Comparison of ENCODE assay signal across 24 cellular contexts in the genomic region with DNA sequence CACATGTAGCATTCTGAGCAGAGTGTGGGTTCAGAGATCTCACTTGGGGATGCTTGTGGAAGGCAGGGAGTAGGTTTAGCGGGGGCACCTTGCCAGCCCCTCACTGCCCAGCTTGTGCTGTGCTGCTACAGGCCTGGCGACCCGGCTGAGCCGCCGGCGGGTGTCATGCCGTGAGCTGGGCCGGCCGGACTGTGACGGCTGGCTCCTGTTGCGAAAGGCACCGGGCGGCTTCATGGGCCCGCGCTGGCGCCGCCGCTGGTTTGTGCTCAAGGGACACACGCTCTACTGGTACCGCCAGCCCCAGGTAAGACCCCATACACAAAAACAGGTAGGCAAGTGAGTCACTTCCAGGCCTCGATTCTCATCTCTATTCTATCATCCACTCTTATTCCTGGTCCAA. TPM values are rescaled to one million over a fixed set of nuclear protein-coding genes. Genes with fewer than 3 reads are reported as not detected.
"Had no signal": no experiment of that assay in that cellular context is flagged by ENCODE, and none has a peak within 500 bp of the region (broad histone marks: within the 10 kb centered on the region; RNA-seq: fewer than 3 reads in every experiment).

No MANE protein-coding gene starts in this region.

- H3K27me3 ChIP-seq: MG63, SJSA1 had no signal

- DNase-seq: IMR-90, Karpas-422, KG1, MG63, NCI-H1092, NCI-H1105 treated with DMSO at 0.1 percent for 48 hours, NCI-H1417 treated with DMSO at 0.1 percent for 48 hours, NCI-H146, NCI-H1694 treated with DMSO at 0.1 percent for 48 hours, NCI-H1930, NCI-H2081 treated with DMSO at 0.1 percent for 48 hours, NCI-H2171, NCI-H226, NCI-H446, NCI-H510A, NCI-H524 treated with DMSO at 0.1 percent for 48 hours, NCI-H69, NCI-H774, Right ventricle myocardium superior, RPMI8226, SIG-M5 had no signal

- H3K4me1 ChIP-seq: SJSA1 had no signal

- H3K36me3 ChIP-seq: MG63, SJSA1 had no signal

- H3K27ac ChIP-seq: SJSA1, SK-N-MC had no signal

- H3K4me3 ChIP-seq: MG63, SJSA1, SK-N-MC had no signal

- H3K9me3 ChIP-seq: MG63, SJSA1 had no signal

RNA-seq across cellular contexts. Expression of gene CATSPER4, which starts 5.5 kb away (rescaled TPM):
- total RNA-seq: HT-29, IMR-90, Right ventricle myocardium superior, SJSA1 had no signal

RNA-seq across cellular contexts. Expression of gene CNKSR1, which starts 7.6 kb away (rescaled TPM):
- total RNA-seq: IMR-90 had no signal

RNA-seq across cellular contexts. Expression of gene ZNF593OS, which starts 13.3 kb away (rescaled TPM):
- total RNA-seq: IMR-90, Right ventricle myocardium superior had no signal

RNA-seq across cellular contexts. Expression of gene C1orf232, which starts 16.1 kb away (rescaled TPM):
- total RNA-seq: HT-29, IMR-90, Right ventricle myocardium superior, SJSA1 had no signal
